Comparison of ENCODE assay signal across 8 cellular contexts in genomic region chr3:56468184-56469106, GRCh38. TPM values are rescaled to one million over a fixed set of nuclear protein-coding genes. Genes with fewer than 3 reads are reported as not detected.
DNase-seq lines count a peak whose midpoint lies in the region; ATAC-seq and TF ChIP-seq lines count a peak whose summit lies in the region.

TSS of gene ERC2 (minus strand) at chr3:56468467.

- H3K4me2 ChIP-seq in parathyroid adenoma (ENCODE audit: low read length): peak within 1 kb of the TSS; percentile 73

- in situ Hi-C loops in KBM-7 (cut with MboI; ENCODE audit: low pct_unique_long_range_greater_than_20kb, low sequenced_read_pairs): no loop called here

- POLR2A ChIA-PET in CD4-positive, alpha-beta memory T cell (lab: Charles Lee; ENCODE audit: partially characterized antibody): no interaction called here

- peaks cover 10% of the 10 kb centered on the region for H3K4me1 ChIP-seq in CD4-positive, alpha-beta memory T cell (ENCODE audit: insufficient read depth, low read length)
- H3K4me1 ChIP-seq in heart right ventricle: peaks cover 0 to 11% (median 9%) of the 10 kb centered on the region in 9 donors
- peaks cover 4% of the 10 kb centered on the region for H3K4me1 ChIP-seq in parathyroid adenoma

- no peaks in the 10 kb centered on the region for H3K79me2 ChIP-seq in parathyroid adenoma

- peak within 1 kb of the TSS; percentile 97 for H2AFZ ChIP-seq in parathyroid adenoma

- H3K9me3 ChIP-seq in CD4-positive, alpha-beta memory T cell (ENCODE audit: control insufficient read depth in 1 of 2, low read length in 2 of 2): no peaks in the 10 kb centered on the region
- H3K9me3 ChIP-seq in heart right ventricle (no peaks in the 10 kb centered on the region), parathyroid adenoma (ENCODE audit: control insufficient read depth, low read length) (no peaks in the 10 kb centered on the region)

- CTCF ChIA-PET in CD4-positive, alpha-beta memory T cell (lab: Charles Lee; ENCODE audit: partially characterized antibody): no interaction called here

- H3K27me3 Mint-ChIP-seq in CD4-positive, alpha-beta memory T cell: peaks cover 47 to 55% of the 10 kb centered on the region in 2 donors
- H3K27me3 Mint-ChIP-seq in activated T-helper 2 cell treated with anti-CD3 and anti-CD28 coated beads, Interferon-gamma antibody, Interleukin-2, Interleukin-4, amounts not matched to agents 10 μg/mL and 5 μg/mL and 100 μg/mL, durations not matched to agents 14 hours and 24 hours and 36 hours (ENCODE audit: low read depth): peaks cover 59% of the 10 kb centered on the region

- no peak for DNase-seq in CD4-positive, alpha-beta memory T cell
- DNase-seq in KBM-7 (peak; percentile 24), heart right ventricle (peak; percentile 25 to 32)
- no peak for DNase-seq in activated T-helper 2 cell treated with anti-CD3 and anti-CD28 coated beads, Interferon-gamma antibody, Interleukin-2, Interleukin-4, amounts not matched to agents 10 μg/mL and 5 μg/mL and 100 μg/mL, durations not matched to agents 14 hours and 24 hours and 36 hours (ENCODE audit: low spot score)

- peaks cover 0 to 9% (median under 1%) of the 10 kb centered on the region in 8 donors for H3K9me3 Mint-ChIP-seq in CD4-positive, alpha-beta memory T cell
- H3K9me3 Mint-ChIP-seq in activated T-helper 2 cell treated with anti-CD3 and anti-CD28 coated beads, Interferon-gamma antibody, Interleukin-2, Interleukin-4, amounts not matched to agents 10 μg/mL and 5 μg/mL and 100 μg/mL, durations not matched to agents 14 hours and 24 hours and 36 hours: no peaks in the 10 kb centered on the region

- H3K36me3 Mint-ChIP-seq in CD4-positive, alpha-beta memory T cell: no peaks in the 10 kb centered on the region
- no peaks in the 10 kb centered on the region for H3K36me3 Mint-ChIP-seq in activated T-helper 2 cell treated with anti-CD3 and anti-CD28 coated beads, Interferon-gamma antibody, Interleukin-2, Interleukin-4, amounts not matched to agents 10 μg/mL and 5 μg/mL and 100 μg/mL, durations not matched to agents 14 hours and 24 hours and 36 hours (ENCODE audit: low read depth)

- ATAC-seq in heart right ventricle (peak; percentile 66 to 89 (median 75)), HG03520 (IDR thresholded peaks at IDR 0.05; ENCODE audit: unreplicated experiment) (no peak), HG02610 (IDR thresholded peaks at IDR 0.05; ENCODE audit: unreplicated experiment) (no peak), GM19351 (IDR thresholded peaks at IDR 0.05; ENCODE audit: unreplicated experiment) (no peak)

- H3K27ac ChIP-seq in CD4-positive, alpha-beta memory T cell (ENCODE audit: low read depth, low read length): no peak within 1 kb of the TSS
- H3K27ac ChIP-seq in heart right ventricle (no peak within 1 kb of the TSS), parathyroid adenoma (no peak within 1 kb of the TSS)

- intact Hi-C loops in CD4-positive, alpha-beta memory T cell (cut with micrococcal nuclease): no loop called here
- intact Hi-C loops in activated T-helper 2 cell treated with anti-CD3 and anti-CD28 coated beads, Interferon-gamma antibody, Interleukin-2, Interleukin-4, amounts not matched to agents 10 μg/mL and 5 μg/mL and 100 μg/mL, durations not matched to agents 14 hours and 24 hours and 36 hours (cut with micrococcal nuclease): loop anchor here (10.0 kb wide), 1 partner anchor 984 kb away; the partner anchor contains the start of gene WNT5A
- intact Hi-C loops in heart right ventricle (cut with DNase I): no loop called here

- TF ChIP-seq CTCF in heart right ventricle (IDR thresholded peaks at IDR 0.05) (peak in 3 of 9 donors; percentile 17 to 32 (median 27)), parathyroid adenoma (IDR thresholded peaks at IDR 0.05) (peak; percentile 38)

- no peak within 1 kb of the TSS for H3K27ac Mint-ChIP-seq in CD4-positive, alpha-beta memory T cell
- H3K27ac Mint-ChIP-seq in activated T-helper 2 cell treated with anti-CD3 and anti-CD28 coated beads, Interferon-gamma antibody, Interleukin-2, Interleukin-4, amounts not matched to agents 10 μg/mL and 5 μg/mL and 100 μg/mL, durations not matched to agents 14 hours and 24 hours and 36 hours: no peak within 1 kb of the TSS

- H3K4me1 Mint-ChIP-seq in CD4-positive, alpha-beta memory T cell: peaks cover 5 to 20% (median 13%) of the 10 kb centered on the region in 4 donors
- peaks cover 2% of the 10 kb centered on the region for H3K4me1 Mint-ChIP-seq in activated T-helper 2 cell treated with anti-CD3 and anti-CD28 coated beads, Interferon-gamma antibody, Interleukin-2, Interleukin-4, amounts not matched to agents 10 μg/mL and 5 μg/mL and 100 μg/mL, durations not matched to agents 14 hours and 24 hours and 36 hours (ENCODE audit: low read depth)

- H3K36me3 ChIP-seq in CD4-positive, alpha-beta memory T cell (ENCODE audit: insufficient read depth, low read length): no peaks in the 10 kb centered on the region
- H3K36me3 ChIP-seq in heart right ventricle (no peaks in the 10 kb centered on the region), parathyroid adenoma (ENCODE audit: control insufficient read depth, insufficient read depth, low read length) (no peaks in the 10 kb centered on the region)

- H3K4me3 ChIP-seq in CD4-positive, alpha-beta memory T cell (ENCODE audit: low read length in 2 of 2): no peak within 1 kb of the TSS
- H3K4me3 ChIP-seq in heart right ventricle: peak within 1 kb of the TSS; percentile 35 to 59 (median 52)
- peak within 1 kb of the TSS; percentile 64 for H3K4me3 ChIP-seq in parathyroid adenoma (ENCODE audit: low read depth, low read length)

- peak within 1 kb of the TSS; percentile 56 to 82 (median 72) for H3K4me3 Mint-ChIP-seq in CD4-positive, alpha-beta memory T cell
- H3K4me3 Mint-ChIP-seq in activated T-helper 2 cell treated with anti-CD3 and anti-CD28 coated beads, Interferon-gamma antibody, Interleukin-2, Interleukin-4, amounts not matched to agents 10 μg/mL and 5 μg/mL and 100 μg/mL, durations not matched to agents 14 hours and 24 hours and 36 hours (ENCODE audit: low read depth): peak within 1 kb of the TSS; percentile 71

- WGBS in heart right ventricle, 2 donors: 3% methylated on average over 75 to 82 of the region's 82 CpGs

- H3K9ac ChIP-seq in parathyroid adenoma: peak within 1 kb of the TSS; percentile 12

- peaks cover 16% of the 10 kb centered on the region for H3K27me3 ChIP-seq in CD4-positive, alpha-beta memory T cell (ENCODE audit: insufficient read depth, low read length)
- H3K27me3 ChIP-seq in heart right ventricle: peaks cover 0 to 78% (median 38%) of the 10 kb centered on the region in 7 donors
- no peaks in the 10 kb centered on the region for H3K27me3 ChIP-seq in parathyroid adenoma (ENCODE audit: control insufficient read depth, insufficient read depth, low read length)

RNA-seq across cellular contexts. Expression of gene ERC2, which starts in this region (rescaled TPM):
- total RNA-seq in CD4-positive, alpha-beta memory T cell: not detected
- not detected for polyA plus RNA-seq in CD4-positive, alpha-beta memory T cell
- total RNA-seq in activated T-helper 2 cell treated with anti-CD3 and anti-CD28 coated beads, Interferon-gamma antibody, Interleukin-2, Interleukin-4, amounts not matched to agents 10 μg/mL and 5 μg/mL and 100 μg/mL, durations not matched to agents 14 hours and 24 hours and 36 hours: 0.09 and 0.32 TPM in 2 replicates
- 1 to 10 TPM in 9 of 10 donors, under 1 TPM in 1; 0.22 to 4.2 (median 2.1) TPM for total RNA-seq in heart right ventricle
- polyA plus RNA-seq in heart right ventricle: 1 to 10 TPM in 1 of 2 donors, under 1 TPM in 1; 0.22 to 1.1 TPM

Comparison
In these comparisons a context has a peak if more than half of its experiments do, and no peak if none do; other contexts are left out.
1. DNase-seq: peak in KBM-7 (single experiment) and heart right ventricle (2 of 2); none in CD4-positive, alpha-beta memory T cell (0 of 5) and activated T-helper 2 cell treated with anti-CD3 and anti-CD28 coated beads, Interferon-gamma antibody, Interleukin-2, Interleukin-4, amounts not matched to agents 10 μg/mL and 5 μg/mL and 100 μg/mL, durations not matched to agents 14 hours and 24 hours and 36 hours (single experiment).
2. H3K4me3 ChIP-seq: peak in heart right ventricle (10 of 10) and parathyroid adenoma (single experiment); none in CD4-positive, alpha-beta memory T cell (0 of 2).
3. ATAC-seq: peak in heart right ventricle (8 of 8); none in HG03520 (single experiment), HG02610 (single experiment) and GM19351 (single experiment).